ENCODE assay signal across 26 cellular contexts in the genomic region with DNA sequence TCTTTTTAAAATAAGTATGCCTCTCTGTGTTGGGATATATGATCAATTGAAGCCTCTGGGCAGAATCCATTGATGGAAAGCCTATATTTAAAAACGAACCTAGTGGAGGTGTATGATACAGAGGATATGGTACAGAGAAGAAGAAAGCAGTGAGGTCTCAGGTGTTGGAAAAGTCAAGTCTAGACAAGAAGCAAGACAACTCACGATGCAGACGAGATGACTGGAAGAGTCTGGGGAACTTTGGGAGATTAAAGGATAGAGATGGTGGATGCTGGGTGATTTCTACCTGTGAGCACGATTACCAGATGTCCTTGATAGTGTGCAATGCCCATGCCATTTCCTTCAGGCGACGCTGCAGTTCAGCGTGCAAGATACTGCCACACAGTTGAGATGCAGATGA.
"Had no signal": no experiment of that assay in that cellular context is flagged by ENCODE, and none has a peak within 500 bp of the region (broad histone marks: within the 10 kb centered on the region; RNA-seq: fewer than 3 reads in every experiment).

No MANE protein-coding gene starts in this region.

- ATAC-seq: natural killer cell; pancreas; psoas muscle; right cardiac atrium; right lobe of liver; stimulated activated effector memory CD8-positive, alpha-beta T cell treated with anti-CD3 and anti-CD28 coated beads, Interleukin-12 subunit alpha, Interleukin-12 subunit beta, amount 100 ng/mL, for 72 hours; stimulated activated naive B cell treated with anti-CD40 and anti-IgM and Interleukin-4, amounts not matched to agents 10 μg/mL and 1 μg/mL and 100 μg/mL, for 72 hours had no signal

- H3K4me3 ChIP-seq: pancreas, psoas muscle, right lobe of liver, sigmoid colon, stomach, thoracic aorta, thyroid gland, tibial nerve, upper lobe of left lung, vagina had no signal

- FAIRE-seq: pancreas, small intestine, urothelium cell line had no signal

- H3K27ac Mint-ChIP-seq: natural killer cell; nephron; stimulated activated effector memory CD8-positive, alpha-beta T cell treated with anti-CD3 and anti-CD28 coated beads, Interleukin-12 subunit alpha, Interleukin-12 subunit beta, amount 100 ng/mL, for 72 hours; stimulated activated naive B cell treated with anti-CD40 and anti-IgM and Interleukin-4, amounts not matched to agents 10 μg/mL and 1 μg/mL and 100 μg/mL, for 72 hours; stimulated activated naive CD8-positive, alpha-beta T cell treated with anti-CD3 and anti-CD28 coated beads, Interleukin-15, Interleukin-2, amounts not matched to agents 100 ng/mL and 50 ng/mL, for 24 hours had no signal

- H3K36me3 Mint-ChIP-seq: natural killer cell; stimulated activated effector memory CD8-positive, alpha-beta T cell treated with anti-CD3 and anti-CD28 coated beads, Interleukin-12 subunit alpha, Interleukin-12 subunit beta, amount 100 ng/mL, for 72 hours had no signal

- H3K4me1 Mint-ChIP-seq: natural killer cell; nephron; stimulated activated effector memory CD8-positive, alpha-beta T cell treated with anti-CD3 and anti-CD28 coated beads, Interleukin-12 subunit alpha, Interleukin-12 subunit beta, amount 100 ng/mL, for 72 hours; stimulated activated naive B cell treated with anti-CD40 and anti-IgM and Interleukin-4, amounts not matched to agents 10 μg/mL and 1 μg/mL and 100 μg/mL, for 72 hours had no signal

- H3K9me3 ChIP-seq: neutrophil, pancreas, psoas muscle, right lobe of liver, sigmoid colon, stomach, thoracic aorta, thyroid gland, vagina had no signal

- H3K27me3 Mint-ChIP-seq: stimulated activated naive B cell treated with anti-CD40 and anti-IgM and Interleukin-4, amounts not matched to agents 10 μg/mL and 1 μg/mL and 100 μg/mL, for 72 hours; stimulated activated naive CD8-positive, alpha-beta T cell treated with anti-CD3 and anti-CD28 coated beads, Interleukin-15, Interleukin-2, amounts not matched to agents 100 ng/mL and 50 ng/mL, for 24 hours had no signal

- H3K4me1 ChIP-seq: pancreas, psoas muscle, sigmoid colon, stomach, thyroid gland, tibial nerve, upper lobe of left lung, vagina had no signal

- H3K4me3 Mint-ChIP-seq: natural killer cell; nephron; stimulated activated effector memory CD8-positive, alpha-beta T cell treated with anti-CD3 and anti-CD28 coated beads, Interleukin-12 subunit alpha, Interleukin-12 subunit beta, amount 100 ng/mL, for 72 hours; stimulated activated naive B cell treated with anti-CD40 and anti-IgM and Interleukin-4, amounts not matched to agents 10 μg/mL and 1 μg/mL and 100 μg/mL, for 72 hours; stimulated activated naive CD8-positive, alpha-beta T cell treated with anti-CD3 and anti-CD28 coated beads, Interleukin-15, Interleukin-2, amounts not matched to agents 100 ng/mL and 50 ng/mL, for 24 hours had no signal

- DNase-seq: natural killer cell; nucleus accumbens; pancreas; psoas muscle; right cardiac atrium; right lobe of liver; sigmoid colon; small intestine; stimulated activated CD4-positive, alpha-beta T cell treated with anti-CD3 and anti-CD28 coated beads, Interleukin-15, amount 100 ng/mL, for 24 hours; stimulated activated CD4-positive, alpha-beta T cell treated with anti-CD3 and anti-CD28 coated beads, Interleukin-2, amount 100 ng/mL, for 24 hours; stimulated activated CD4-positive, alpha-beta T cell treated with anti-CD3 and anti-CD28 coated beads, Interleukin-2, amount 100 ng/mL, for 48 hours; stimulated activated CD4-positive, alpha-beta T cell treated with anti-CD3 and anti-CD28 coated beads, Interleukin-4, amount 100 ng/mL, for 24 hours; stimulated activated naive B cell treated with anti-CD40 and anti-IgM and Interleukin-4, amounts not matched to agents 10 μg/mL and 1 μg/mL and 100 μg/mL, for 72 hours; stimulated activated naive CD4-positive, alpha-beta T cell treated with Interleukin-2 at 50 U/mL for 16 hours; stomach; thyroid gland; trophoblast cell; upper lobe of left lung had no signal

- H3K36me3 ChIP-seq: neutrophil, pancreas, right lobe of liver, thoracic aorta, thyroid gland, upper lobe of left lung, vagina had no signal

- H3K27ac ChIP-seq: neutrophil, pancreas, psoas muscle, right lobe of liver, sigmoid colon, stomach, thoracic aorta, thyroid gland, tibial nerve, upper lobe of left lung, vagina had no signal

- H3K9me3 Mint-ChIP-seq: natural killer cell; stimulated activated effector memory CD8-positive, alpha-beta T cell treated with anti-CD3 and anti-CD28 coated beads, Interleukin-12 subunit alpha, Interleukin-12 subunit beta, amount 100 ng/mL, for 72 hours; stimulated activated naive B cell treated with anti-CD40 and anti-IgM and Interleukin-4, amounts not matched to agents 10 μg/mL and 1 μg/mL and 100 μg/mL, for 72 hours; stimulated activated naive CD8-positive, alpha-beta T cell treated with anti-CD3 and anti-CD28 coated beads, Interleukin-15, Interleukin-2, amounts not matched to agents 100 ng/mL and 50 ng/mL, for 24 hours had no signal

- H3K27me3 ChIP-seq: neutrophil, pancreas, right lobe of liver, sigmoid colon, stomach, thyroid gland, tibial nerve, upper lobe of left lung, vagina had no signal
